Comparison of ENCODE assay signal across 11 cellular contexts in the genomic region with DNA sequence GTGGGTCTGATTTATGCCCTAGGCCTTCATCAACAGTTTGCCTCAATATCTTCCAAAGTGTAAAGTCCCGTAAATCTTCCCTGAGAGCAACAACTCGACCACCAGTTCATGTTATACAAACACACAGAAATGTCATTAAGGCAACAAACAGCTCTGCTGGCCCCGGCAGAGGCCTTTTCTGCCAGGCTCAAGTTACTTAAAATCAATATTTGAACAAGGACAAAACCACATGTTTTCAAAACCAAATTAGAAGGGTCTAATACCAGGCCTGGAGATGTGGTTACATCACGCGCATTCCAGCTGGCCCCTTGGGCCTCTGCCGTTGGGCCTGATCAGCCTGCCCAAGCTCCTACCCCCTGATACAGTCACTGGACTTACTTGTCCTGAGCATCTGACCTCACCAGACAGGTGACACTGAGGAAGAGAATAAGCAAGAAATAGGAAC.
DNase-seq lines count a peak whose midpoint lies in the region; ATAC-seq, FAIRE-seq and TF ChIP-seq lines count a peak whose summit lies in the region.
"Had no signal": no experiment of that assay in that cellular context is flagged by ENCODE, and none has a peak within 500 bp of the region (broad histone marks: within the 10 kb centered on the region; RNA-seq: fewer than 3 reads in every experiment).

No MANE protein-coding gene starts in this region.

- peak overlapping the region in 1 of 3 experiments; percentile 7; a peak in 1 of 6 replicates for H3K4me3 ChIP-seq in HepG2 (replicated peaks in 1 of 3; ENCODE audit: insufficient read depth in 1 of 3, low read depth in 2 of 3, low read length in 3 of 3)

- 0% methylated on average over 6 of the region's 6 CpGs for WGBS in HepG2 (ENCODE audit: low lambda C conversion rate)

- BruUV-seq in HepG2 (replicated peaks; lab: Mats Ljungman, UMichigan): no TSS peak

- TF ChIP-seq CTCF in HepG2 (CRISPR knock-in tag; IDR thresholded peaks at IDR 0.05): no peak

- no peak for TF ChIP-seq POLR2A in HepG2 (IDR thresholded peaks at IDR 0.05; ENCODE audit: insufficient read depth in 1 of 2, low read depth in 2 of 2, low read length in 2 of 2)

- 0 out of 2 replicates have a peak, but pooled peaks have one; percentile 13 for TF ChIP-seq RAD21 in HepG2 (CRISPR knock-in tag; IDR thresholded peaks at IDR 0.05)

- no peaks in the 10 kb centered on the region for H3K9me3 ChIP-seq in HepG2 (ENCODE audit: low read length)

- no peak overlapping the region for H2AFZ ChIP-seq in HepG2 (ENCODE audit: low read length)

- TF ChIP-seq EP300 in HepG2 (IDR thresholded peaks at IDR 0.05; ENCODE audit: low read depth in 2 of 2, low read length in 2 of 2): peak; percentile 61 to 95; a peak in 3 of 4 replicates
- TF ChIP-seq EP300 in HepG2 (CRISPR knock-in tag; IDR thresholded peaks at IDR 0.05; ENCODE audit: borderline replicate concordance): peak; percentile 77; the same call in 1 of the 2 replicates

- peak overlapping the region; percentile 52 for H3K9ac ChIP-seq in HepG2 (ENCODE audit: insufficient read depth, low read depth, low read length)

- peak overlapping the region; percentile 60 for H3K4me2 ChIP-seq in HepG2 (ENCODE audit: low read depth, low read length)

- H3K4me1 ChIP-seq in HepG2 (ENCODE audit: insufficient read depth, low read length): peaks cover 67% of the 10 kb centered on the region

- peak; percentile 90 for ATAC-seq in HepG2
- ATAC-seq in HG03097 (IDR thresholded peaks at IDR 0.05; ENCODE audit: low FRiP score, unreplicated experiment): no peak
- ATAC-seq: activated naive CD8-positive, alpha-beta T cell treated with anti-CD3 and anti-CD28 coated beads, Interleukin-2, amount 50 U/mL, for 24 hours had no signal

- in situ Hi-C loops in HepG2 (cut with HindIII; ENCODE audit: extremely low pct_ligation_motif_present, low pct_unique_long_range_greater_than_20kb): no loop called here

- FAIRE-seq in HepG2 (lab: Jason Lieb, UNC) (peak; percentile 87), urothelium cell line (lab: Jason Lieb, UNC) (no peak), GM19239 (lab: Jason Lieb, UNC) (no peak)

- intact Hi-C loops in HepG2 (cut with micrococcal nuclease; ENCODE audit: unreplicated experiment): loop anchor here (5.0 to 10.0 kb wide), 2 partner anchors 83 to 430 kb away; a partner anchor contains a TSS

- CTCF ChIA-PET in HepG2 (lab: Yijun Ruan, JAX; ENCODE audit: low intra/inter-chr PET ratio, low total read pairs): no interaction called here

- H3K36me3 ChIP-seq in HepG2 (replicated peaks in 1 of 2; ENCODE audit: control insufficient read depth in 1 of 2, insufficient read depth in 2 of 2, low read length in 2 of 2): no peaks in the 10 kb centered on the region

- peak overlapping the region; percentile 82 for H3K27ac ChIP-seq in HepG2 (ENCODE audit: extremely low read length, insufficient read depth, low read length)

- no peaks in the 10 kb centered on the region for H3K79me2 ChIP-seq in HepG2 (ENCODE audit: insufficient read depth, low read length)

- POLR2A ChIA-PET in HepG2 (lab: Yijun Ruan, JAX): interaction anchor here (0.8 to 1.5 kb wide), 4 partner anchors 11 to 431 kb away, joined by 4 to 6 read pairs (median 4); a partner anchor contains a TSS

- no peaks in the 10 kb centered on the region for H3K27me3 ChIP-seq in HepG2 (ENCODE audit: control insufficient read depth in 1 of 2, insufficient read depth in 2 of 2, low read length in 2 of 2)

- no peaks in the 10 kb centered on the region for H4K20me1 ChIP-seq in HepG2 (ENCODE audit: insufficient read depth, low read length)

- DNase-seq in NCI-H187 treated with DMSO at 0.1 percent for 48 hours (lab: John Stamatoyannopoulos, UW) (peak; percentile 26), SK-N-DZ (ENCODE audit: low spot score) (peak; percentile 81), HepG2 (ENCODE audit: low spot score) (peak; percentile 97), urothelium cell line (ENCODE audit: low spot score) (peak; percentile 13), GM19239 (ENCODE audit: insufficient read length, low spot score) (no peak), germinal center (ENCODE audit: low spot score) (no peak)
- no peak for DNase-seq in stimulated activated CD8-positive, alpha-beta memory T cell treated with anti-CD3 and anti-CD28 coated beads, Interleukin-4, amount 100 ng/mL, for 48 hours
- DNase-seq: activated naive CD8-positive, alpha-beta T cell treated with anti-CD3 and anti-CD28 coated beads, Interleukin-2, amount 50 U/mL, for 24 hours; DND-41; T-helper 2 cell had no signal

TF ChIP-seq in HepG2, 621 proteins besides CTCF, POLR2A, EP300 and RAD21 (continues in another document):
- no peak for TF ChIP-seq PHF20 (CRISPR knock-in tag; IDR thresholded peaks at IDR 0.05)
- TF ChIP-seq ZNF747 (CRISPR knock-in tag; IDR thresholded peaks at IDR 0.05; ENCODE audit: borderline replicate concordance): peak; percentile 63; the same call in 1 of the 2 replicates
- TF ChIP-seq ZFX (CRISPR knock-in tag; IDR thresholded peaks at IDR 0.05; ENCODE audit: low read depth): peak; percentile 86
- TF ChIP-seq ZNF557 (CRISPR knock-in tag; IDR thresholded peaks at IDR 0.05): no peak
- TF ChIP-seq HCFC1 (IDR thresholded peaks at IDR 0.05; ENCODE audit: low read depth, low read length): no peak
- no peak for TF ChIP-seq NBN (conservative IDR thresholded peaks at IDR 0.05)
- peak; percentile 85 for TF ChIP-seq YEATS4 (CRISPR knock-in tag; IDR thresholded peaks at IDR 0.05; ENCODE audit: borderline replicate concordance)
- TF ChIP-seq ZBTB7A (CRISPR knock-in tag; IDR thresholded peaks at IDR 0.05): 0 out of 2 replicates have a peak, but pooled peaks have one; percentile 44
- TF ChIP-seq FOXK1 (CRISPR knock-in tag; IDR thresholded peaks at IDR 0.05; ENCODE audit: borderline replicate concordance, low read depth): peak; percentile 83; the same call in 1 of the 2 replicates
- TF ChIP-seq YEATS2 (CRISPR knock-in tag; IDR thresholded peaks at IDR 0.05; ENCODE audit: borderline replicate concordance): peak; percentile 51; the same call in 1 of the 2 replicates
- no peak for TF ChIP-seq ZNF101 (CRISPR knock-in tag; IDR thresholded peaks at IDR 0.05; ENCODE audit: borderline replicate concordance, low read depth)
- TF ChIP-seq CREM (IDR thresholded peaks at IDR 0.05): peak; percentile 87
- TF ChIP-seq CREM (CRISPR knock-in tag; IDR thresholded peaks at IDR 0.05): no peak
- peak; percentile 79 for TF ChIP-seq HNF4G (IDR thresholded peaks at IDR 0.05; ENCODE audit: borderline replicate concordance, low read depth, low read length)
- TF ChIP-seq HNF4G (CRISPR knock-in tag; IDR thresholded peaks at IDR 0.05; ENCODE audit: borderline replicate concordance, low read depth): peak; percentile 75; the same call in 1 of the 2 replicates
- TF ChIP-seq, protein P1, sequence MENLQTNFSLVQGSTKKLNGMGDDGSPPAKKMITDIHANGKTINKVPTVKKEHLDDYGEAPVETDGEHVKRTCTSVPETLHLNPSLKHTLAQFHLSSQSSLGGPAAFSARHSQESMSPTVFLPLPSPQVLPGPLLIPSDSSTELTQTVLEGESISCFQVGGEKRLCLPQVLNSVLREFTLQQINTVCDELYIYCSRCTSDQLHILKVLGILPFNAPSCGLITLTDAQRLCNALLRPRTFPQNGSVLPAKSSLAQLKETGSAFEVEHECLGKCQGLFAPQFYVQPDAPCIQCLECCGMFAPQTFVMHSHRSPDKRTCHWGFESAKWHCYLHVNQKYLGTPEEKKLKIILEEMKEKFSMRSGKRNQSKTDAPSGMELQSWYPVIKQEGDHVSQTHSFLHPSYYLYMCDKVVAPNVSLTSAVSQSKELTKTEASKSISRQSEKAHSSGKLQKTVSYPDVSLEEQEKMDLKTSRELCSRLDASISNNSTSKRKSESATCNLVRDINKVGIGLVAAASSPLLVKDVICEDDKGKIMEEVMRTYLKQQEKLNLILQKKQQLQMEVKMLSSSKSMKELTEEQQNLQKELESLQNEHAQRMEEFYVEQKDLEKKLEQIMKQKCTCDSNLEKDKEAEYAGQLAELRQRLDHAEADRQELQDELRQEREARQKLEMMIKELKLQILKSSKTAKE (CRISPR knock-in tag; IDR thresholded peaks at IDR 0.05; ENCODE audit: borderline replicate concordance): peak; percentile 79
- peak; percentile 58; the same call in 1 of the 2 replicates for TF ChIP-seq HOXA9 (CRISPR knock-in tag; IDR thresholded peaks at IDR 0.05; ENCODE audit: borderline replicate concordance)
- TF ChIP-seq, protein P2, sequence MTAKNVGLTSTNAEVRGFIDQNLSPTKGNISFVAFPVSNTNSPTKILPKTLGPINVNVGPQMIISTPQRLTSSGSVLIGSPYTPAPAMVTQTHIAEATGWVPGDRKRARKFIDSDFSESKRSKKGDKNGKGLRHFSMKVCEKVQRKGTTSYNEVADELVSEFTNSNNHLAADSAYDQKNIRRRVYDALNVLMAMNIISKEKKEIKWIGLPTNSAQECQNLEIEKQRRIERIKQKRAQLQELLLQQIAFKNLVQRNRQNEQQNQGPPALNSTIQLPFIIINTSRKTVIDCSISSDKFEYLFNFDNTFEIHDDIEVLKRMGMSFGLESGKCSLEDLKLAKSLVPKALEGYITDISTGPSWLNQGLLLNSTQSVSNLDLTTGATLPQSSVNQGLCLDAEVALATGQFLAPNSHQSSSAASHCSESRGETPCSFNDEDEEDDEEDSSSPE (CRISPR knock-in tag; IDR thresholded peaks at IDR 0.05): peak; percentile 46; the same call in 1 of the 2 replicates
- peak; percentile 71; the same call in 1 of the 2 replicates for TF ChIP-seq NR2F2 (IDR thresholded peaks at IDR 0.05; ENCODE audit: borderline replicate concordance, low read depth)

Comparison
In these comparisons a context has a peak if more than half of its experiments do, and no peak if none do; other contexts are left out.
1. DNase-seq: peak in NCI-H187 treated with DMSO at 0.1 percent for 48 hours (single experiment), SK-N-DZ (single experiment), HepG2 (single experiment) and urothelium cell line (single experiment); none in GM19239 (single experiment), germinal center (single experiment) and stimulated activated CD8-positive, alpha-beta memory T cell treated with anti-CD3 and anti-CD28 coated beads, Interleukin-4, amount 100 ng/mL, for 48 hours (single experiment).